30 cellular contexts compared by ENCODE assay signal in the genomic region with DNA sequence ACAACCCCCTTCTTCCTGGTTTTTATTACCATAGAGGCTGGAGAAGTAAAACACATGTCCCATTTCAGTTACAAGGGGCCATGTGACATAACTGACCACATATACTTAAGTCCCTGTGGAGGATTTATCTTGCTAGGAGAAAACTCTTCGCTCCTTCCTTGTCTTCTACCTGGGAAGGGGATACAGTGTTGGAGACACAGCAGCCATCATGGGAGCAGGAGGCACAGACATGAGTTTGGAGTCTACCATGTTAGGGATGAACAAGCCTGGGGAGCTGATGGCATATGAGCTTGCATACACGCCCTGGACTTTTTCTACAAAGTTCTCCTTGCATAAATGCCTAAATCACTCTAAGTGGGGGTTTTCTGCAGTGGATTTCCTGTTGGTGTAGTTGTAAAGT. TPM values are rescaled to one million over a fixed set of nuclear protein-coding genes. Genes with fewer than 3 reads are reported as not detected.
"Had no signal": no experiment of that assay in that cellular context is flagged by ENCODE, and none has a peak within 500 bp of the region (broad histone marks: within the 10 kb centered on the region; RNA-seq: fewer than 3 reads in every experiment).

No MANE protein-coding gene starts in this region.

- H3K4me3 Mint-ChIP-seq: activated CD4-positive, alpha-beta T cell treated with anti-CD3 and anti-CD28 coated beads for 36 hours; activated CD8-positive, alpha-beta memory T cell treated with anti-CD3 and anti-CD28 coated beads, Interleukin-2, amount 10 ng/mL, durations not matched to agents 7 days and 5 days; activated CD8-positive, alpha-beta T cell treated with anti-CD3 and anti-CD28 coated beads, Interleukin-2, amount 10 ng/mL, durations not matched to agents 7 days and 5 days; activated naive CD8-positive, alpha-beta T cell treated with anti-CD3 and anti-CD28 coated beads, Interleukin-2, amount 10 ng/mL, durations not matched to agents 7 days and 5 days; brain; immature natural killer cell; mesothelial cell of epicardium; nephron progenitor cell; T-helper 2 cell treated with Interferon-gamma antibody and Interleukin-4, amounts not matched to agents 5 μg/mL and 100 μg/mL, for 36 hours had no signal

- ATAC-seq: activated CD4-positive, alpha-beta T cell treated with anti-CD3 and anti-CD28 coated beads for 36 hours; activated CD8-positive, alpha-beta memory T cell treated with anti-CD3 and anti-CD28 coated beads, Interleukin-2, amount 10 ng/mL, durations not matched to agents 7 days and 5 days; activated CD8-positive, alpha-beta T cell treated with anti-CD3 and anti-CD28 coated beads, Interleukin-2, amount 10 ng/mL, durations not matched to agents 7 days and 5 days; gastrocnemius medialis; heart left ventricle; pancreas had no signal

- H3K36me3 ChIP-seq: ascending aorta, cardiac muscle cell, colonic mucosa, gastrocnemius medialis, heart left ventricle, pancreas, prostate gland, tibial nerve had no signal

- H3K36me3 Mint-ChIP-seq: activated CD8-positive, alpha-beta memory T cell treated with anti-CD3 and anti-CD28 coated beads, Interleukin-2, amount 10 ng/mL, durations not matched to agents 7 days and 5 days; activated naive CD8-positive, alpha-beta T cell treated with anti-CD3 and anti-CD28 coated beads, Interleukin-2, amount 10 ng/mL, durations not matched to agents 7 days and 5 days; brain; immature natural killer cell; mesothelial cell of epicardium had no signal

- H3K27ac ChIP-seq: ascending aorta, cardiac muscle cell, colonic mucosa, dorsolateral prefrontal cortex, gastrocnemius medialis, heart left ventricle, pancreas, prostate gland, tibial nerve had no signal

- H3K4me3 ChIP-seq: ascending aorta, cardiac muscle cell, colonic mucosa, dorsolateral prefrontal cortex, gastrocnemius medialis, heart left ventricle, pancreas, prostate gland, smooth muscle cell, tibial nerve had no signal

- H3K9me3 Mint-ChIP-seq: activated naive CD8-positive, alpha-beta T cell treated with anti-CD3 and anti-CD28 coated beads, Interleukin-2, amount 10 ng/mL, durations not matched to agents 7 days and 5 days; immature natural killer cell; mesothelial cell of epicardium; naive B cell; nephron progenitor cell; T-helper 2 cell treated with Interferon-gamma antibody and Interleukin-4, amounts not matched to agents 5 μg/mL and 100 μg/mL, for 36 hours had no signal

- H3K27ac Mint-ChIP-seq: activated CD4-positive, alpha-beta T cell treated with anti-CD3 and anti-CD28 coated beads for 36 hours; activated CD8-positive, alpha-beta memory T cell treated with anti-CD3 and anti-CD28 coated beads, Interleukin-2, amount 10 ng/mL, durations not matched to agents 7 days and 5 days; activated CD8-positive, alpha-beta T cell treated with anti-CD3 and anti-CD28 coated beads, Interleukin-2, amount 10 ng/mL, durations not matched to agents 7 days and 5 days; activated naive CD8-positive, alpha-beta T cell treated with anti-CD3 and anti-CD28 coated beads, Interleukin-2, amount 10 ng/mL, durations not matched to agents 7 days and 5 days; brain; immature natural killer cell; mesothelial cell of epicardium; nephron progenitor cell; T-helper 2 cell treated with Interferon-gamma antibody and Interleukin-4, amounts not matched to agents 5 μg/mL and 100 μg/mL, for 36 hours had no signal

- H3K9me3 ChIP-seq: ascending aorta, colonic mucosa, gastrocnemius medialis, heart left ventricle, pancreas, prostate gland, tibial nerve had no signal

- H3K27me3 ChIP-seq: ascending aorta, colonic mucosa, gastrocnemius medialis, pancreas had no signal

- DNase-seq: activated CD4-positive, alpha-beta T cell treated with anti-CD3 and anti-CD28 coated beads for 36 hours; activated CD4-positive, CD25-positive, alpha-beta regulatory T cell; activated CD8-positive, alpha-beta memory T cell treated with anti-CD3 and anti-CD28 coated beads, Interleukin-2, amount 10 ng/mL, durations not matched to agents 7 days and 5 days; activated CD8-positive, alpha-beta T cell treated with anti-CD3 and anti-CD28 coated beads, Interleukin-2, amount 10 ng/mL, durations not matched to agents 7 days and 5 days; activated effector memory CD4-positive, alpha-beta T cell treated with Interleukin-2 at 50 U/mL for 16 hours; activated naive CD4-positive, alpha-beta T cell treated with Interleukin-2 at 50 U/mL for 16 hours; activated naive CD8-positive, alpha-beta T cell treated with anti-CD3 and anti-CD28 coated beads, Interleukin-2, amount 10 ng/mL, durations not matched to agents 7 days and 5 days; activated T-cell treated with anti-CD3 and anti-CD28 coated beads for 4 hours; cerebellar nuclear complex; colonic mucosa; effector memory CD4-positive, alpha-beta T cell; gastrocnemius medialis; hypothalamus; immature natural killer cell; naive B cell; nephron progenitor cell; retina; stimulated activated naive CD4-positive, alpha-beta T cell treated with Interleukin-2 at 50 U/mL for 16 hours had no signal

RNA-seq across cellular contexts. Expression of gene GDF7, which starts 12.5 kb away (rescaled TPM):
- total RNA-seq: activated CD8-positive, alpha-beta memory T cell treated with anti-CD3 and anti-CD28 coated beads, Interleukin-2, amount 10 ng/mL, durations not matched to agents 7 days and 5 days; activated CD8-positive, alpha-beta T cell treated with anti-CD3 and anti-CD28 coated beads, Interleukin-2, amount 10 ng/mL, durations not matched to agents 7 days and 5 days; activated naive CD8-positive, alpha-beta T cell treated with anti-CD3 and anti-CD28 coated beads, Interleukin-2, amount 10 ng/mL, durations not matched to agents 7 days and 5 days; epithelial cell of proximal tubule had no signal
